In the genomic region with DNA sequence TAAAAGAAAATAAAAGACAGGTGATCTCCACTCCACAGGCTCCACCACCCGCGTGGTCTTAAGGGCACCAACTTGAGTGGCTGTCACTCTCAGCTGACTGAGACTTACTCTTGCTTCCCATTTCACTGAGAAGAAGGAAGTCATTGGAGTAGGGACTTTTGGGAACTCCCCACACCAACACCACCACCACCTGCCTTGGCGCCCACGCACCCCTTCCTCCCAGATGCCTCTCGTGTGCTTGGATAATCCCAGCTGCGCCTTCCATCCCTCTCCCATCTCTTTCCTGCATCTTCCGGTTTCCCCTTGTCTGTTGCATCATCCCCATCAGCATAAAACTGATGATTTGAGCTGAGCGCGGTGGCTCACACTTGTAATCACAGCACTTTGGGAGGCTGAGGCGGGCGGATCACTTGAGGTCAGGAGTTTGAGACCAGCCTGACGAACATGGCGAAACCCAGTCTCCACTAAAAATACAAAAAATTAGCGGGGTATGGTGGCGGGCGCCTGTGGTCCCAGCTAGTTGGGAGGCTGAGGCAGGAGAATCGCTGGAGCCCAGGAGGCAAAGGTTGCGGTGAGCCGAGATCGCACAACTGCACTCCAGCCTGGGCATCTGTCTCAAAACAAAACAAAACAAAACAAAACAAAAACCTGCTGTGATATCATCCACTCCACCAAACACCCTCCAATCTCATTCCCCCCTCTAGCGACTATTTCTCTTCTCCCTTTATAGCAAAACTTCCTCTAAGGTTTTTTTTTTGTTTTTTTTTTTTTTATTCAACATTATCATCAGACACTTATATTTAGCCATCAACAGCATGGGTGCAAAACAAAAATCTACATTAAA, we compare ENCODE assay signal across 9 cellular contexts. TPM values are rescaled to one million over a fixed set of nuclear protein-coding genes. Genes with fewer than 3 reads are reported as not detected.
A peak's percentile ranks its signal among the peaks of the same experiment; 100 is the strongest.
DNase-seq lines count a peak whose midpoint lies in the region; ATAC-seq and TF ChIP-seq lines count a peak whose summit lies in the region.
"Had no signal": no experiment of that assay in that cellular context is flagged by ENCODE, and none has a peak within 500 bp of the region (broad histone marks: within the 10 kb centered on the region; RNA-seq: fewer than 3 reads in every experiment).

No MANE protein-coding gene starts in this region.

- no peaks in the 10 kb centered on the region for H3K9me3 Mint-ChIP-seq in activated naive CD8-positive, alpha-beta T cell treated with anti-CD3 and anti-CD28 coated beads, Interleukin-2, amount 50 U/mL, for 24 hours

- peak overlapping the region; percentile 65 for H3K23ac ChIP-seq in neuronal stem cell (ENCODE audit: low read depth, low read length, poor library complexity)

- in situ Hi-C loops in KBM-7 (cut with MboI; ENCODE audit: low pct_unique_long_range_greater_than_20kb, low sequenced_read_pairs), result no loop called here

- H2AK5ac ChIP-seq in neuronal stem cell (ENCODE audit: low read depth, low read length), result no peak overlapping the region

- no peak for TF ChIP-seq POLR2A in prostate gland (IDR thresholded peaks at IDR 0.05)

- H3K4me2 ChIP-seq in neuronal stem cell (ENCODE audit: insufficient read depth, low read length, poor library complexity, severe bottlenecking), result no peak overlapping the region

- no peak overlapping the region for H2BK120ac ChIP-seq in neuronal stem cell (ENCODE audit: low read depth, low read length)

- H3K4ac ChIP-seq in neuronal stem cell (ENCODE audit: low read length), result no peak overlapping the region

- POLR2A ChIA-PET in GM10248 (lab: Yijun Ruan, JAX), result interaction anchor here (0.6 to 1.8 kb wide), 2 partner anchors 39 to 1539 kb away, joined by 8 to 9 read pairs; a partner anchor contains a TSS

- peak; percentile 10 for TF ChIP-seq CTCF in GM10248 (IDR thresholded peaks at IDR 0.05; ENCODE audit: control extremely low read depth, extremely low read depth, low read depth, missing control alignments)
- TF ChIP-seq CTCF in tibial artery (IDR thresholded peaks at IDR 0.05), result no peak
- no peak for TF ChIP-seq CTCF in prostate gland (IDR thresholded peaks at IDR 0.05)

- no peaks in the 10 kb centered on the region for H3K36me3 ChIP-seq in neuronal stem cell (replicated peaks in 1 of 2; ENCODE audit: control insufficient read depth in 2 of 2, insufficient read depth in 2 of 2, low read length in 2 of 2)
- H3K36me3 ChIP-seq in tibial artery, result no peaks in the 10 kb centered on the region
- H3K36me3 ChIP-seq in prostate gland, result no peaks in the 10 kb centered on the region
- H3K36me3 ChIP-seq: stomach had no signal

- WGBS in neuronal stem cell (ENCODE audit: extremely low coverage in 2 of 2, insufficient read length in 2 of 2, insufficient replicate concordance in 1 of 2), 2 donors, result no CpG with 5 or more reads among the region's 21 CpGs
- 85% methylated on average over 21 of the region's 21 CpGs for WGBS in prostate gland

- CTCF ChIA-PET in GM10248 (lab: Yijun Ruan, JAX), result interaction anchor here (0.9 to 8.4 kb wide), 9 partner anchors 14 to 167 kb away, joined by 3 to 63 read pairs (median 4); no protein-coding TSS in a partner anchor

- H3K4me1 ChIP-seq in neuronal stem cell (ENCODE audit: control insufficient read depth in 2 of 2, insufficient read depth in 1 of 2, low read depth in 1 of 2, low read length in 2 of 2) (peaks cover 3 to 14% of the 10 kb centered on the region in 2 donors), tibial artery (no peaks in the 10 kb centered on the region), prostate gland (replicated peaks) (no peaks in the 10 kb centered on the region)

- H3K14ac ChIP-seq in neuronal stem cell (ENCODE audit: low read length), result no peak overlapping the region

- no peak overlapping the region for H3K4me3 Mint-ChIP-seq in activated naive CD8-positive, alpha-beta T cell treated with anti-CD3 and anti-CD28 coated beads, Interleukin-2, amount 50 U/mL, for 24 hours

- no peak overlapping the region for H4K8ac ChIP-seq in neuronal stem cell (ENCODE audit: low read depth, low read length)

- H3K18ac ChIP-seq in neuronal stem cell (ENCODE audit: low read length), result peak overlapping the region; percentile 87

- no peak overlapping the region for H2AFZ ChIP-seq in neuronal stem cell (ENCODE audit: low read length)

- H3K9me3 ChIP-seq in neuronal stem cell (replicated peaks in 1 of 2; ENCODE audit: control insufficient read depth in 2 of 2, insufficient read depth in 1 of 2, low read depth in 1 of 2, low read length in 2 of 2) (peaks cover 0 to 4% of the 10 kb centered on the region in 2 donors), tibial artery (no peaks in the 10 kb centered on the region), prostate gland (no peaks in the 10 kb centered on the region)
- H3K9me3 ChIP-seq: stomach had no signal

- H2BK12ac ChIP-seq in neuronal stem cell (ENCODE audit: low read length), result no peak overlapping the region

- H3K4me3 ChIP-seq in neuronal stem cell (ENCODE audit: low read length in 2 of 2) (no peak overlapping the region), tibial artery (no peak overlapping the region), prostate gland (no peak overlapping the region)
- H3K4me3 ChIP-seq: stomach had no signal

- intact Hi-C loops in tibial artery (cut with DNase I; ENCODE audit: low total_unique reads), result loop anchor here (5.0 kb wide), 1 partner anchor 43 kb away; no protein-coding TSS in a partner anchor
- intact Hi-C loops in prostate gland (cut with DNase I), result no loop called here

- H3K36me3 Mint-ChIP-seq in activated naive CD8-positive, alpha-beta T cell treated with anti-CD3 and anti-CD28 coated beads, Interleukin-2, amount 50 U/mL, for 24 hours (ENCODE audit: low read depth), result no peaks in the 10 kb centered on the region

- H3K27ac ChIP-seq in neuronal stem cell (replicated peaks; ENCODE audit: low read length) (no peak overlapping the region), tibial artery (no peak overlapping the region), prostate gland (no peak overlapping the region)

- H3K27me3 Mint-ChIP-seq in activated naive CD8-positive, alpha-beta T cell treated with anti-CD3 and anti-CD28 coated beads, Interleukin-2, amount 50 U/mL, for 24 hours, result no peaks in the 10 kb centered on the region

- peak overlapping the region; percentile 43 for H3K27ac Mint-ChIP-seq in activated naive CD8-positive, alpha-beta T cell treated with anti-CD3 and anti-CD28 coated beads, Interleukin-2, amount 50 U/mL, for 24 hours

- peaks cover 48% of the 10 kb centered on the region for H3K4me1 Mint-ChIP-seq in activated naive CD8-positive, alpha-beta T cell treated with anti-CD3 and anti-CD28 coated beads, Interleukin-2, amount 50 U/mL, for 24 hours

- H2BK15ac ChIP-seq in neuronal stem cell (ENCODE audit: low read length), result no peak overlapping the region

- H3K27me3 ChIP-seq in neuronal stem cell (ENCODE audit: control insufficient read depth in 3 of 3, insufficient read depth in 3 of 3, low read depth in 1 of 3, low read length in 3 of 3), result no peaks in the 10 kb centered on the region
- H3K27me3 ChIP-seq in tibial artery, result no peaks in the 10 kb centered on the region
- H3K27me3 ChIP-seq in prostate gland (replicated peaks; ENCODE audit: insufficient read depth), result no peaks in the 10 kb centered on the region
- H3K27me3 ChIP-seq: stomach had no signal

- no peak overlapping the region for H4K91ac ChIP-seq in neuronal stem cell (ENCODE audit: low read depth, low read length, poor library complexity)

- DNase-seq in GM10248 (ENCODE audit: extremely low spot score) (peak; percentile 53), KBM-7 (peak; percentile 42), neuronal stem cell (ENCODE audit: low spot score) (no peak), tibial artery (no peak), prostate gland (ENCODE audit: low spot score) (no peak)
- no peak for DNase-seq in activated naive CD8-positive, alpha-beta T cell treated with anti-CD3 and anti-CD28 coated beads, Interleukin-2, amount 50 U/mL, for 24 hours
- DNase-seq in effector CD4-positive, alpha-beta T cell, result no peak
- DNase-seq: left cardiac atrium, stomach had no signal

- no peak for ATAC-seq in activated naive CD8-positive, alpha-beta T cell treated with anti-CD3 and anti-CD28 coated beads, Interleukin-2, amount 50 U/mL, for 24 hours

- H3K9ac ChIP-seq in neuronal stem cell (ENCODE audit: low read depth, low read length, poor library complexity), result no peak overlapping the region

- no peaks in the 10 kb centered on the region for H3K79me1 ChIP-seq in neuronal stem cell (ENCODE audit: low read depth, low read length)

- no peak overlapping the region for H2BK5ac ChIP-seq in neuronal stem cell (ENCODE audit: low read length)

RNA-seq across cellular contexts. Expression of a gene that starts 25.5 kb away (rescaled TPM):
- 133 TPM for polyA plus RNA-seq in neuronal stem cell (2013, experiment 1 of 2)
- 137 TPM for polyA plus RNA-seq in neuronal stem cell (2013, experiment 2 of 2)
- total RNA-seq in prostate gland, result 100 to 1,000 TPM; 118 to 141 TPM

RNA-seq across cellular contexts. Expression of a gene that starts 35.7 kb away (rescaled TPM):
- 35.6 TPM for polyA plus RNA-seq in neuronal stem cell (2013, experiment 1 of 2)
- polyA plus RNA-seq in neuronal stem cell (2013, experiment 2 of 2), result 37.6 TPM
- 10 to 100 TPM; 56.3 to 75.0 TPM for total RNA-seq in prostate gland

RNA-seq across cellular contexts. Expression of a gene that starts 36.7 kb away (rescaled TPM):
- polyA plus RNA-seq in neuronal stem cell (2013, experiment 1 of 2), result 54.5 TPM
- polyA plus RNA-seq in neuronal stem cell (2013, experiment 2 of 2), result 53.6 TPM
- 100 to 1,000 TPM; 122 to 214 TPM for total RNA-seq in prostate gland

Comparison
In these comparisons a context has a peak if more than half of its experiments do, and no peak if none do; other contexts are left out.
1. DNase-seq: peak in GM10248 (single experiment) and KBM-7 (single experiment); none in activated naive CD8-positive, alpha-beta T cell treated with anti-CD3 and anti-CD28 coated beads, Interleukin-2, amount 50 U/mL, for 24 hours (single experiment), neuronal stem cell (single experiment), tibial artery (0 of 2), prostate gland (single experiment) and effector CD4-positive, alpha-beta T cell (single experiment).